Comparison of ENCODE assay signal across 8 cellular contexts in genomic region chr2:61670591-61671503, GRCh38.
DNase-seq lines count a peak whose midpoint lies in the region; ATAC-seq and TF ChIP-seq lines count a peak whose summit lies in the region.

No MANE protein-coding gene starts in this region.

- peaks cover 21% of the 10 kb centered on the region for H3K4me1 Mint-ChIP-seq in brain
- H3K4me1 Mint-ChIP-seq in stimulated activated naive CD8-positive, alpha-beta T cell treated with anti-CD3 and anti-CD28 coated beads, Interleukin-15, Interleukin-2, amounts not matched to agents 100 ng/mL and 50 ng/mL, for 24 hours (ENCODE audit: low read depth) = peaks cover 20% of the 10 kb centered on the region

- DNase-seq in DMS79 treated with DMSO at 0.1 percent for 48 hours (lab: John Stamatoyannopoulos, UW) (peak; percentile 29), MG63 (peak; percentile 59), kidney tubule cell (ENCODE audit: low spot score) (peak; percentile 79), GOT3 (lab: John Stamatoyannopoulos, UW) (no peak)

- H3K4me3 Mint-ChIP-seq in brain = peak overlapping the region in 3 of 5 experiments; percentile 4 to 36 (median 5)
- H3K4me3 Mint-ChIP-seq in stimulated activated naive CD8-positive, alpha-beta T cell treated with anti-CD3 and anti-CD28 coated beads, Interleukin-15, Interleukin-2, amounts not matched to agents 100 ng/mL and 50 ng/mL, for 24 hours = peak overlapping the region; percentile 70

- peak overlapping the region; percentile 32 for H3K4me3 ChIP-seq in MG63

- no peaks in the 10 kb centered on the region for H3K36me3 Mint-ChIP-seq in brain
- peaks cover 17% of the 10 kb centered on the region for H3K36me3 Mint-ChIP-seq in stimulated activated naive CD8-positive, alpha-beta T cell treated with anti-CD3 and anti-CD28 coated beads, Interleukin-15, Interleukin-2, amounts not matched to agents 100 ng/mL and 50 ng/mL, for 24 hours (ENCODE audit: low read depth)

- ATAC-seq in GM21423 (IDR thresholded peaks at IDR 0.05; ENCODE audit: unreplicated experiment) (peak; percentile 71), HG02870 (IDR thresholded peaks at IDR 0.05; ENCODE audit: unreplicated experiment) (no peak)

- H3K9me3 ChIP-seq in MG63 = peaks cover 2% of the 10 kb centered on the region; the same call in 1 of the 2 replicates

- H3K27me3 Mint-ChIP-seq in brain = peaks cover 13% of the 10 kb centered on the region
- no peaks in the 10 kb centered on the region for H3K27me3 Mint-ChIP-seq in stimulated activated naive CD8-positive, alpha-beta T cell treated with anti-CD3 and anti-CD28 coated beads, Interleukin-15, Interleukin-2, amounts not matched to agents 100 ng/mL and 50 ng/mL, for 24 hours

- no peaks in the 10 kb centered on the region for H3K36me3 ChIP-seq in MG63

- TF ChIP-seq CTCF in brain (conservative IDR thresholded peaks at IDR 0.05) = no peak

- peak overlapping the region in 3 of 5 experiments; percentile 1 to 75 (median 65) for H3K27ac Mint-ChIP-seq in brain
- H3K27ac Mint-ChIP-seq in stimulated activated naive CD8-positive, alpha-beta T cell treated with anti-CD3 and anti-CD28 coated beads, Interleukin-15, Interleukin-2, amounts not matched to agents 100 ng/mL and 50 ng/mL, for 24 hours = peak overlapping the region; percentile 73

- H3K27me3 ChIP-seq in MG63 = no peaks in the 10 kb centered on the region

- H3K9me3 Mint-ChIP-seq in brain = peaks cover 3 to 10% (median 9%) of the 10 kb centered on the region in 5 experiments
- H3K9me3 Mint-ChIP-seq in stimulated activated naive CD8-positive, alpha-beta T cell treated with anti-CD3 and anti-CD28 coated beads, Interleukin-15, Interleukin-2, amounts not matched to agents 100 ng/mL and 50 ng/mL, for 24 hours = peaks cover 19% of the 10 kb centered on the region
